ENCODE assay signal across 9 cellular contexts in genomic region chr1:160006312-160006940, GRCh38. TPM values are rescaled to one million over a fixed set of nuclear protein-coding genes. Genes with fewer than 3 reads are reported as not detected.
DNase-seq lines count a peak whose midpoint lies in the region; ATAC-seq and TF ChIP-seq lines count a peak whose summit lies in the region.
"Had no signal": no experiment of that assay in that cellular context is flagged by ENCODE, and none has a peak within 500 bp of the region (broad histone marks: within the 10 kb centered on the region; RNA-seq: fewer than 3 reads in every experiment).

No MANE protein-coding gene starts in this region.

- 22 to 25% (median 23%) methylated on average over 5 of the region's 5 CpGs for WGBS in spleen, 5 donors

- H3K27ac ChIP-seq in CD8-positive, alpha-beta memory T cell (ENCODE audit: low read depth, low read length) = no peak overlapping the region
- no peak overlapping the region for H3K27ac ChIP-seq in spleen

- no peaks in the 10 kb centered on the region for H3K9me3 ChIP-seq in CD8-positive, alpha-beta memory T cell (ENCODE audit: low read length)
- H3K9me3 ChIP-seq in spleen = no peaks in the 10 kb centered on the region

- H3K27ac Mint-ChIP-seq in CD8-positive, alpha-beta memory T cell = no peak overlapping the region
- H3K27ac Mint-ChIP-seq in activated naive CD4-positive, alpha-beta T cell treated with anti-CD3 and anti-CD28 coated beads, Interleukin-2, amount 50 U/mL, for 72 hours = no peak overlapping the region
- H3K27ac Mint-ChIP-seq: IgD-negative memory B cell had no signal

- no peaks in the 10 kb centered on the region for H3K36me3 Mint-ChIP-seq in CD8-positive, alpha-beta memory T cell
- no peaks in the 10 kb centered on the region for H3K36me3 Mint-ChIP-seq in activated naive CD4-positive, alpha-beta T cell treated with anti-CD3 and anti-CD28 coated beads, Interleukin-2, amount 50 U/mL, for 72 hours
- H3K36me3 Mint-ChIP-seq: IgD-negative memory B cell had no signal

- H3K36me3 ChIP-seq in CD8-positive, alpha-beta memory T cell (ENCODE audit: insufficient read depth, low read length) = no peaks in the 10 kb centered on the region
- H3K36me3 ChIP-seq in spleen = no peaks in the 10 kb centered on the region

- H3K27me3 ChIP-seq in CD8-positive, alpha-beta memory T cell (ENCODE audit: insufficient read depth, low read length, poor library complexity, severe bottlenecking) = no peaks in the 10 kb centered on the region
- H3K27me3 ChIP-seq in spleen (replicated peaks in 1 of 7) = peaks cover 0 to 4% (median 0%) of the 10 kb centered on the region in 7 donors

- H3K4me3 ChIP-seq in CD8-positive, alpha-beta memory T cell (ENCODE audit: low read length) = no peak overlapping the region
- H3K4me3 ChIP-seq in spleen = no peak overlapping the region

- no peaks in the 10 kb centered on the region for H3K9me3 Mint-ChIP-seq in CD8-positive, alpha-beta memory T cell
- no peaks in the 10 kb centered on the region for H3K9me3 Mint-ChIP-seq in activated naive CD4-positive, alpha-beta T cell treated with anti-CD3 and anti-CD28 coated beads, Interleukin-2, amount 50 U/mL, for 72 hours
- H3K9me3 Mint-ChIP-seq: IgD-negative memory B cell had no signal

- TF ChIP-seq CTCF in spleen (IDR thresholded peaks at IDR 0.05 in 8 of 11, conservative IDR thresholded peaks at IDR 0.05 in 3 of 11) = peak; percentile 53 to 83 (median 74)

- no peak for TF ChIP-seq POLR2A in spleen (IDR thresholded peaks at IDR 0.05)

- H3K4me3 Mint-ChIP-seq in CD8-positive, alpha-beta memory T cell = no peak overlapping the region
- H3K4me3 Mint-ChIP-seq: IgD-negative memory B cell had no signal

- DNase-seq in CD8-positive, alpha-beta memory T cell = peak; percentile 50 to 81 (median 53)
- DNase-seq in NCI-H1092 treated with DMSO at 0.1 percent for 48 hours (lab: John Stamatoyannopoulos, UW) (peak; percentile 53), SW 1271 (lab: John Stamatoyannopoulos, UW) (peak; percentile 33 to 44), left ventricle myocardium superior (peak; percentile 84), spleen (peak; percentile 89)
- DNase-seq in activated naive CD4-positive, alpha-beta T cell treated with anti-CD3 and anti-CD28 coated beads, Interleukin-2, amount 50 U/mL, for 72 hours (ENCODE audit: low spot score in 2 of 2) = peak in 1 of 2 donors; percentile 70

- ATAC-seq in GM21526 (IDR thresholded peaks at IDR 0.05; ENCODE audit: low FRiP score, unreplicated experiment) (peak; percentile 53), left ventricle myocardium superior (peak; percentile 79), GM21515 (IDR thresholded peaks at IDR 0.05; ENCODE audit: unreplicated experiment) (no peak)
- peak; percentile 85 to 89 for ATAC-seq in activated naive CD4-positive, alpha-beta T cell treated with anti-CD3 and anti-CD28 coated beads, Interleukin-2, amount 50 U/mL, for 72 hours

- intact Hi-C loops in left ventricle myocardium superior (cut with micrococcal nuclease) = loop anchor here (10.0 kb wide), 1 partner anchor 72 kb away; no protein-coding TSS in a partner anchor
- intact Hi-C loops in spleen (cut with DNase I; ENCODE audit: low total_unique reads) = loop anchor here (5.0 kb wide), 2 partner anchors 69 to 209 kb away; no protein-coding TSS in a partner anchor

- H3K4me1 ChIP-seq in CD8-positive, alpha-beta memory T cell (ENCODE audit: insufficient read depth, low read length) = no peaks in the 10 kb centered on the region
- H3K4me1 ChIP-seq in spleen = peaks cover 0 to 6% (median 0%) of the 10 kb centered on the region in 6 donors

- CTCF ChIA-PET in CD8-positive, alpha-beta memory T cell (lab: Charles Lee) = interaction anchor here (0.7 to 5.1 kb wide), 28 partner anchors 10 to 873 kb away, joined by 3 to 45 read pairs (median 4); partner anchors contain the start of genes IGSF9 and PIGM

- POLR2A ChIA-PET in CD8-positive, alpha-beta memory T cell (lab: Charles Lee) = no interaction called here

- peaks cover 1 to 21% of the 10 kb centered on the region in 2 donors for H3K27me3 Mint-ChIP-seq in CD8-positive, alpha-beta memory T cell

- no peaks in the 10 kb centered on the region for H3K4me1 Mint-ChIP-seq in CD8-positive, alpha-beta memory T cell

RNA-seq across cellular contexts. Expression of gene PIGM, which starts 25.4 kb away (rescaled TPM):
- total RNA-seq in CD8-positive, alpha-beta memory T cell = 1 to 10 TPM; 6.5 to 6.9 TPM
- polyA plus RNA-seq in CD8-positive, alpha-beta memory T cell = 3.2 TPM
- total RNA-seq in activated naive CD4-positive, alpha-beta T cell treated with anti-CD3 and anti-CD28 coated beads, Interleukin-2, amount 50 U/mL, for 72 hours = 1 to 10 TPM; 3.6 to 5.3 TPM
- total RNA-seq in left ventricle myocardium superior (2.4 TPM), spleen (1 to 10 TPM; 4.2 to 8.5 (median 6.8) TPM)
- 1 to 10 TPM; 2.1 to 2.7 (median 2.4) TPM for polyA plus RNA-seq in spleen

RNA-seq across cellular contexts. Expression of gene SLAMF9, which starts 52.4 kb away (rescaled TPM):
- total RNA-seq in CD8-positive, alpha-beta memory T cell = not detected
- not detected for polyA plus RNA-seq in CD8-positive, alpha-beta memory T cell
- total RNA-seq in activated naive CD4-positive, alpha-beta T cell treated with anti-CD3 and anti-CD28 coated beads, Interleukin-2, amount 50 U/mL, for 72 hours = not detected
- total RNA-seq in left ventricle myocardium superior (not detected), spleen (1 to 10 TPM in 1 of 7 donors, under 1 TPM in 2, not detected in 4; 0.67 to 1.3 (median 0.89) TPM)
- polyA plus RNA-seq in spleen = under 1 TPM; 0.14 to 0.26 (median 0.22) TPM
- polyA plus RNA-seq: IgD-negative memory B cell had no signal
